Comparison of ENCODE assay signal across 8 cellular contexts in the genomic region with DNA sequence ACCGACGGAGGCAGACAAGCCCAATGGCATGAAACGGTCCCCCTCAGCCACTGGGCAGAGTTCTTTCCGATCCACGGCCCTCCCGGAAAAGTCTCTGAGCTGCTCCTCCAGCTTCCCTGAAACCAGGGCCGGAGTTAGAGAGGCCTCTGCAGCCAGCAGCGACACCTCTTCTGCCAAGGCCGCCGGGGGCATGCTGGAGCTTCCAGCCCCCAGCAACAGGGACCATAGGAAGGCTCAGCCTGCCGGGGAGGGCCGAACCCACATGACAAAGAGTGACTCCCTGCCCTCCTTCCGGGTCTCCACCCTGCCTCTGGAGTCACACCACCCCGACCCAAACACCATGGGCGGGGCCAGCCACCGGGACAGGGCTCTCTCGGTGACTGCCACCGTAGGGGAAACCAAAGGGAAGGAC. TPM values are rescaled to one million over a fixed set of nuclear protein-coding genes. Genes with fewer than 3 reads are reported as not detected.
A peak's percentile ranks its signal among the peaks of the same experiment; 100 is the strongest.
DNase-seq lines count a peak whose midpoint lies in the region; ATAC-seq, FAIRE-seq and TF ChIP-seq lines count a peak whose summit lies in the region.

No MANE protein-coding gene starts in this region.

- peak overlapping the region; percentile 86 for H3K27ac ChIP-seq in CD4-positive, alpha-beta memory T cell (ENCODE audit: low read depth, low read length)
- H3K27ac ChIP-seq in HCT116 (ENCODE audit: low read depth, low read length), result peak overlapping the region; percentile 65
- peak overlapping the region; percentile 50 for H3K27ac ChIP-seq in OCI-LY7 (ENCODE audit: low read depth, low read length, poor library complexity, severe bottlenecking)
- peak overlapping the region in 1 of 2 donors; percentile 67 for H3K27ac ChIP-seq in kidney (ENCODE audit: low read depth in 2 of 2, low read length in 2 of 2)

- peaks cover 87% of the 10 kb centered on the region for H3K4me1 ChIP-seq in CD4-positive, alpha-beta memory T cell (ENCODE audit: insufficient read depth, low read length)
- H3K4me1 ChIP-seq in HCT116 (ENCODE audit: control insufficient read depth in 1 of 2, insufficient read depth in 2 of 2, low read length in 2 of 2) (peaks cover 7 to 17% of the 10 kb centered on the region in 2 experiments), OCI-LY7 (ENCODE audit: insufficient read depth, low read length, poor library complexity, severe bottlenecking) (peaks cover 17% of the 10 kb centered on the region), kidney (ENCODE audit: control insufficient read depth in 1 of 2, insufficient read depth in 1 of 2, low read depth in 1 of 2, low read length in 2 of 2) (no peaks in the 10 kb centered on the region)

- peaks cover 41 to 73% (median 59%) of the 10 kb centered on the region in 4 donors for H3K4me1 Mint-ChIP-seq in CD4-positive, alpha-beta memory T cell
- H3K4me1 Mint-ChIP-seq in activated naive CD4-positive, alpha-beta T cell treated with anti-CD3 and anti-CD28 coated beads, Interleukin-2, amount 50 U/mL, for 24 hours, result peaks cover 75% of the 10 kb centered on the region

- RAD21 ChIA-PET in HCT116 (lab: Charles Lee; ENCODE audit: low non-redundant PET in 1 of 2, low total read pairs in 2 of 2, uncharacterized antibody in 2 of 2, unreplicated experiment in 2 of 2), result interaction anchor here (0.9 to 1.0 kb wide), 2 partner anchors 42 to 1086 kb away, joined by 3 read pairs; no protein-coding TSS in a partner anchor

- no peaks in the 10 kb centered on the region for H3K9me3 ChIP-seq in CD4-positive, alpha-beta memory T cell (ENCODE audit: control insufficient read depth in 1 of 2, low read length in 2 of 2)
- H3K9me3 ChIP-seq in HCT116 (ENCODE audit: control insufficient read depth in 1 of 2, insufficient read depth in 1 of 2, low read depth in 1 of 2, low read length in 2 of 2) (no peaks in the 10 kb centered on the region), OCI-LY7 (ENCODE audit: low read length) (no peaks in the 10 kb centered on the region), kidney (ENCODE audit: control insufficient read depth in 1 of 2, low read length in 2 of 2) (no peaks in the 10 kb centered on the region)

- H3K27me3 Mint-ChIP-seq in CD4-positive, alpha-beta memory T cell, result no peaks in the 10 kb centered on the region
- H3K27me3 Mint-ChIP-seq in activated naive CD4-positive, alpha-beta T cell treated with anti-CD3 and anti-CD28 coated beads, Interleukin-2, amount 50 U/mL, for 24 hours, result no peaks in the 10 kb centered on the region

- TF ChIP-seq RAD21 in HCT116 (IDR thresholded peaks at IDR 0.05; ENCODE audit: low read depth), result no peak

- TF ChIP-seq CTCF in HCT116 (IDR thresholded peaks at IDR 0.05 in 2 of 3, conservative IDR thresholded peaks at IDR 0.05 in 1 of 3; ENCODE audit: borderline replicate concordance in 1 of 3, insufficient read depth in 1 of 3, low read depth in 2 of 3, low read length in 2 of 3) (0 out of 6 replicates have a peak, but pooled peaks of 1 of the 3 experiments have one; percentile 5), OCI-LY7 (conservative IDR thresholded peaks at IDR 0.05; ENCODE audit: low read length) (peak; percentile 9; the same call in 1 of the 2 replicates), kidney (IDR thresholded peaks at IDR 0.05; ENCODE audit: borderline replicate concordance, extremely low read depth, insufficient read depth) (no peak)

- no peak for TF ChIP-seq POLR2A in HCT116 (IDR thresholded peaks at IDR 0.05; ENCODE audit: borderline replicate concordance, extremely low read depth, insufficient read depth, insufficient read length)

- H3K9ac ChIP-seq in HCT116 (ENCODE audit: low read length), result peak overlapping the region; percentile 62
- H3K9ac ChIP-seq in kidney (ENCODE audit: low read length in 2 of 2), result no peak overlapping the region

- POLR2A ChIA-PET in CD4-positive, alpha-beta memory T cell (lab: Charles Lee; ENCODE audit: partially characterized antibody), result interaction anchor here (0.9 to 19.4 kb wide), 12 partner anchors 9 to 1240 kb away, joined by 3 to 703 read pairs (median 16); a partner anchor contains a TSS
- POLR2A ChIA-PET in HCT116 (lab: Charles Lee), result interaction anchor here (0.7 kb wide), 1 partner anchor 16 kb away, joined by 4 read pairs; no protein-coding TSS in a partner anchor
- POLR2A ChIA-PET in OCI-LY7 (lab: Charles Lee), result interaction anchor here (0.7 to 5.4 kb wide), 3 partner anchors 9 to 40 kb away, joined by 3 to 48 read pairs (median 3); no protein-coding TSS in a partner anchor

- H3K9me2 ChIP-seq in HCT116 (ENCODE audit: insufficient read depth), result no peaks in the 10 kb centered on the region
- no peaks in the 10 kb centered on the region for H3K9me2 ChIP-seq in OCI-LY7 (ENCODE audit: insufficient read depth, low read length)

- CTCF ChIA-PET in CD4-positive, alpha-beta memory T cell (lab: Charles Lee; ENCODE audit: partially characterized antibody), result interaction anchor here (0.8 to 18.1 kb wide), 10 partner anchors 9 to 1114 kb away, joined by 3 to 851 read pairs (median 6); a partner anchor contains a TSS
- CTCF ChIA-PET in HCT116 (lab: Charles Lee), result interaction anchor here (0.7 to 3.0 kb wide), 16 partner anchors 9 to 1086 kb away, joined by 3 to 20 read pairs (median 3); no protein-coding TSS in a partner anchor
- CTCF ChIA-PET in OCI-LY7 (lab: Charles Lee; ENCODE audit: unreplicated experiment), result interaction anchor here (0.9 kb wide), 1 partner anchor 42 kb away, joined by 4 read pairs; no protein-coding TSS in a partner anchor

- ATAC-seq in HCT116 (peak; percentile 77), GM19324 (IDR thresholded peaks at IDR 0.05; ENCODE audit: low FRiP score, unreplicated experiment) (no peak)

- H3K27ac Mint-ChIP-seq in CD4-positive, alpha-beta memory T cell, result peak overlapping the region in 6 of 7 donors; percentile 97 to 98 (median 97)
- H3K27ac Mint-ChIP-seq in activated naive CD4-positive, alpha-beta T cell treated with anti-CD3 and anti-CD28 coated beads, Interleukin-2, amount 50 U/mL, for 24 hours, result peak overlapping the region; percentile 84

- H4K20me1 ChIP-seq in HCT116 (ENCODE audit: insufficient read depth), result no peaks in the 10 kb centered on the region
- no peaks in the 10 kb centered on the region for H4K20me1 ChIP-seq in OCI-LY7 (ENCODE audit: insufficient read depth, low read length)

- H3K9me3 Mint-ChIP-seq in CD4-positive, alpha-beta memory T cell, result peaks cover 0 to 2% (median 0%) of the 10 kb centered on the region in 8 donors
- H3K9me3 Mint-ChIP-seq in activated naive CD4-positive, alpha-beta T cell treated with anti-CD3 and anti-CD28 coated beads, Interleukin-2, amount 50 U/mL, for 24 hours, result no peaks in the 10 kb centered on the region

- intact Hi-C loops in CD4-positive, alpha-beta memory T cell (cut with micrococcal nuclease), result loop anchor here (1.0 to 10.0 kb wide), 5 partner anchors 9 to 1088 kb away; a partner anchor contains a TSS
- intact Hi-C loops in HCT116 (cut with micrococcal nuclease), result loop anchor here (1.0 kb wide), 1 partner anchor 43 kb away; no protein-coding TSS in a partner anchor
- intact Hi-C loops in OCI-LY7 (cut with micrococcal nuclease; ENCODE audit: unreplicated experiment), result loop anchor here (1.0 kb wide), 1 partner anchor 43 kb away; no protein-coding TSS in a partner anchor
- intact Hi-C loops in kidney (cut with DNase I), result loop anchor here (10.0 kb wide), 1 partner anchor 48 kb away; no protein-coding TSS in a partner anchor

- peak overlapping the region; percentile 89 to 96 (median 92) for H3K4me3 Mint-ChIP-seq in CD4-positive, alpha-beta memory T cell
- peak overlapping the region; percentile 79 for H3K4me3 Mint-ChIP-seq in activated naive CD4-positive, alpha-beta T cell treated with anti-CD3 and anti-CD28 coated beads, Interleukin-2, amount 50 U/mL, for 24 hours

- no peaks in the 10 kb centered on the region for H3K36me3 ChIP-seq in CD4-positive, alpha-beta memory T cell (ENCODE audit: insufficient read depth, low read length)
- H3K36me3 ChIP-seq in HCT116 (ENCODE audit: control insufficient read depth in 1 of 2, insufficient read depth in 2 of 2, low read length in 2 of 2), result no peaks in the 10 kb centered on the region
- no peaks in the 10 kb centered on the region for H3K36me3 ChIP-seq in OCI-LY7 (ENCODE audit: insufficient read depth, low read length)
- peaks cover 13 to 42% of the 10 kb centered on the region in 2 donors for H3K36me3 ChIP-seq in kidney (ENCODE audit: control insufficient read depth in 1 of 2, insufficient read depth in 2 of 2, low read length in 2 of 2)

- FAIRE-seq in kidney (lab: Jason Lieb, UNC), result no peak

- no TSS peak for BruUV-seq in HCT116 (replicated peaks; lab: Mats Ljungman, UMichigan)
- no TSS peak for BruUV-seq in OCI-LY7 (replicated peaks; lab: Mats Ljungman, UMichigan)

- H3K36me3 Mint-ChIP-seq in CD4-positive, alpha-beta memory T cell, result peaks cover 25 to 26% of the 10 kb centered on the region in 2 donors
- peaks cover 3% of the 10 kb centered on the region for H3K36me3 Mint-ChIP-seq in activated naive CD4-positive, alpha-beta T cell treated with anti-CD3 and anti-CD28 coated beads, Interleukin-2, amount 50 U/mL, for 24 hours

- no peaks in the 10 kb centered on the region for H3K27me3 ChIP-seq in CD4-positive, alpha-beta memory T cell (ENCODE audit: insufficient read depth, low read length)
- H3K27me3 ChIP-seq in HCT116 (ENCODE audit: insufficient read depth, low read length), result no peaks in the 10 kb centered on the region

- H2AFZ ChIP-seq in HCT116 (ENCODE audit: low read depth, low read length, poor library complexity, severe bottlenecking), result peak overlapping the region; percentile 50
- H2AFZ ChIP-seq in OCI-LY7 (ENCODE audit: low read length), result peak overlapping the region; percentile 97

- no peaks in the 10 kb centered on the region for H3K79me2 ChIP-seq in HCT116 (ENCODE audit: insufficient read depth, low read length)
- no peaks in the 10 kb centered on the region for H3K79me2 ChIP-seq in OCI-LY7 (ENCODE audit: insufficient read depth, low read depth, low read length)

- peak overlapping the region; percentile 75 for H3K4me2 ChIP-seq in HCT116 (ENCODE audit: low read length)
- H3K4me2 ChIP-seq in OCI-LY7 (ENCODE audit: low read length), result peak overlapping the region; percentile 66

- H3K4me3 ChIP-seq in CD4-positive, alpha-beta memory T cell (ENCODE audit: low read length in 2 of 2), result peak overlapping the region; percentile 65 to 66
- H3K4me3 ChIP-seq in HCT116 (replicated peaks in 1 of 2; ENCODE audit: low read depth in 1 of 2, low read length in 2 of 2) (peak overlapping the region; percentile 37 to 51), OCI-LY7 (ENCODE audit: low read depth, low read length, poor library complexity, severe bottlenecking) (peak overlapping the region; percentile 28), kidney (ENCODE audit: low read length in 2 of 2) (peak overlapping the region in 1 of 2 donors; percentile 8)

- DNase-seq in CD4-positive, alpha-beta memory T cell, result peak; percentile 66 to 80 (median 71)
- DNase-seq in HCT116 (ENCODE audit: low read depth, low spot score), result peak; percentile 7
- DNase-seq in OCI-LY7 (ENCODE audit: low spot score), result peak; percentile 36
- DNase-seq in kidney, result peak; percentile 89
- peak; percentile 39 to 73 (median 49) for DNase-seq in stimulated activated CD4-positive, alpha-beta T cell treated with anti-CD3 and anti-CD28 coated beads, TNF-alpha, amount 100 ng/mL, for 24 hours (ENCODE audit: low read depth in 3 of 3)
- no peak for DNase-seq in amniotic stem cell (lab: John Stamatoyannopoulos, UW)

RNA-seq across cellular contexts. Expression of a gene that starts 30.1 kb away (rescaled TPM):
- under 1 TPM; 0.50 to 0.52 TPM for total RNA-seq in CD4-positive, alpha-beta memory T cell
- polyA plus RNA-seq in CD4-positive, alpha-beta memory T cell, result under 1 TPM in 1 of 2 donors, not detected in 1; 0.25 TPM
- total RNA-seq in HCT116 (2021; ENCODE audit: unreplicated experiment) (not detected), OCI-LY7 (2022) (14.7 and 15.7 TPM in 2 replicates), kidney (3.3 TPM)
- not detected in 2 replicates for polyA plus RNA-seq in HCT116 (2012)
- 11.1 and 14.4 TPM in 2 replicates for total RNA-seq in OCI-LY7 (2014; rRNA removed; shearing (Covaris generic))
- 0.28 TPM for polyA plus RNA-seq in kidney (ENCODE audit: insufficient read depth, low read depth, low replicate concordance)
